15 cellular contexts compared by ENCODE assay signal in genomic region chr3:122484985-122485384, GRCh38. TPM values are rescaled to one million over a fixed set of nuclear protein-coding genes. Genes with fewer than 3 reads are reported as not detected.
A peak's percentile ranks its signal among the peaks of the same experiment; 100 is the strongest.
DNase-seq lines count a peak whose midpoint lies in the region; ATAC-seq and TF ChIP-seq lines count a peak whose summit lies in the region.
"Had no signal": no experiment of that assay in that cellular context is flagged by ENCODE, and none has a peak within 500 bp of the region (broad histone marks: within the 10 kb centered on the region; RNA-seq: fewer than 3 reads in every experiment).

No MANE protein-coding gene starts in this region.

- no peaks in the 10 kb centered on the region for H3K4me1 ChIP-seq in GM23338 (ENCODE audit: insufficient read depth)
- H3K4me1 ChIP-seq: suprapubic skin had no signal

- peak overlapping the region; percentile 84; the same call in 1 of the 2 replicates for H3K27ac Mint-ChIP-seq in GM23338
- H3K27ac Mint-ChIP-seq: activated naive CD4-positive, alpha-beta T cell treated with anti-CD3 and anti-CD28 coated beads, Interleukin-2, amount 50 U/mL, for 24 hours had no signal

- no peaks in the 10 kb centered on the region for H3K9me2 ChIP-seq in GM23338 (ENCODE audit: insufficient read depth)

- no peaks in the 10 kb centered on the region for H3K27me3 Mint-ChIP-seq in GM23338 (ENCODE audit: insufficient read depth, low read depth, poor library complexity)
- H3K27me3 Mint-ChIP-seq: activated naive CD4-positive, alpha-beta T cell treated with anti-CD3 and anti-CD28 coated beads, Interleukin-2, amount 50 U/mL, for 24 hours had no signal

- peaks cover 83% of the 10 kb centered on the region for H3K79me2 ChIP-seq in GM23338 (replicated peaks; ENCODE audit: insufficient read depth)

- H3K36me3 Mint-ChIP-seq in GM23338 (ENCODE audit: low read depth): no peaks in the 10 kb centered on the region; the same call in 2 of the 3 replicates

- DNase-seq in GM23338 (ENCODE audit: low spot score) (no peak), RPMI7951 (ENCODE audit: low read depth) (peak; percentile 52), epithelial cell of esophagus (ENCODE audit: low read depth) (peak; percentile 74), renal cortical epithelial cell (ENCODE audit: low read depth) (peak; percentile 75), SHP77 treated with DMSO at 0.1 percent for 48 hours (lab: John Stamatoyannopoulos, UW) (no peak), NCI-H774 (lab: John Stamatoyannopoulos, UW) (no peak)
- DNase-seq: MM.1S, NCI-H2171 treated with DMSO at 0.1 percent for 48 hours, spleen, T1000 had no signal

- no peaks in the 10 kb centered on the region for H3K36me3 ChIP-seq in GM23338 (ENCODE audit: insufficient read depth)
- H3K36me3 ChIP-seq: suprapubic skin had no signal

- no peaks in the 10 kb centered on the region for H3K9me3 Mint-ChIP-seq in GM23338
- H3K9me3 Mint-ChIP-seq: activated naive CD4-positive, alpha-beta T cell treated with anti-CD3 and anti-CD28 coated beads, Interleukin-2, amount 50 U/mL, for 24 hours; neural crest cell had no signal

- no peak overlapping the region for H2AFZ ChIP-seq in GM23338

- no peak overlapping the region for H3K27ac ChIP-seq in GM23338 (ENCODE audit: low read depth)
- H3K27ac ChIP-seq: HL-60, spleen, suprapubic skin had no signal

- H3K4me2 ChIP-seq in GM23338: no peak overlapping the region

- no peak overlapping the region for H3K4me3 Mint-ChIP-seq in GM23338
- H3K4me3 Mint-ChIP-seq: activated naive CD4-positive, alpha-beta T cell treated with anti-CD3 and anti-CD28 coated beads, Interleukin-2, amount 50 U/mL, for 24 hours; neural crest cell had no signal

- TF ChIP-seq CTCF in GM23338 (conservative IDR thresholded peaks at IDR 0.05; ENCODE audit: low read depth in 2 of 2) (no peak), epithelial cell of esophagus (IDR thresholded peaks at IDR 0.05; ENCODE audit: insufficient read depth, low read depth, low read length, missing control alignments) (no peak)

- no peaks in the 10 kb centered on the region for H3K27me3 ChIP-seq in GM23338 (ENCODE audit: insufficient read depth)
- H3K27me3 ChIP-seq: spleen, suprapubic skin had no signal

- H3F3A ChIP-seq in GM23338 (replicated peaks; ENCODE audit: low read depth): no peaks in the 10 kb centered on the region

- H4K20me1 ChIP-seq in GM23338 (replicated peaks; ENCODE audit: insufficient read depth): peaks cover 29% of the 10 kb centered on the region; the same call in 1 of the 2 replicates

- no peaks in the 10 kb centered on the region; the same call in 2 of the 3 replicates for H3K4me1 Mint-ChIP-seq in GM23338
- H3K4me1 Mint-ChIP-seq: neural crest cell had no signal

- H3K4me3 ChIP-seq in GM23338: no peak overlapping the region
- no peak overlapping the region for H3K4me3 ChIP-seq in epithelial cell of esophagus (ENCODE audit: low read length)
- H3K4me3 ChIP-seq: spleen, suprapubic skin had no signal

- ATAC-seq in GM23338: no peak
- no peak for ATAC-seq in GM21576 (IDR thresholded peaks at IDR 0.05; ENCODE audit: unreplicated experiment)

TF ChIP-seq in GM23338, 12 proteins besides CTCF, POLR2A, EP300 and RAD21 (continues in another document):
- TF ChIP-seq REST (IDR thresholded peaks at IDR 0.05; ENCODE audit: unreplicated experiment) (no peak), NANOG (IDR thresholded peaks at IDR 0.05; ENCODE audit: borderline replicate concordance) (no peak), ETS1 (IDR thresholded peaks at IDR 0.05) (no peak), CREB1 (CRISPR knock-in tag; IDR thresholded peaks at IDR 0.05; ENCODE audit: low read depth) (no peak), EZH2phosphoT487 (IDR thresholded peaks at IDR 0.05; ENCODE audit: unreplicated experiment) (no peak)

RNA-seq across cellular contexts. Expression of gene KPNA1, which starts 29.8 kb away (rescaled TPM):
- 30.1 and 38.4 TPM in 2 replicates for total RNA-seq in GM23338 (2014; rRNA removed; shearing (Covaris generic))
- polyA plus RNA-seq in GM23338 (2016; fragmentation: Nextera tagmentation; extraction: Ambion mirVana): 19.8 and 20.5 TPM in 2 replicates
- 33.3 and 34.7 TPM in 2 replicates for total RNA-seq in RPMI7951 (2014; rRNA removed; shearing (Covaris generic))
- total RNA-seq in renal cortical epithelial cell: 29.5 and 61.3 TPM in 2 replicates

Comparison
In these comparisons a context has a peak if more than half of its experiments do, and no peak if none do; other contexts are left out.
1. DNase-seq: peak in RPMI7951 (single experiment), epithelial cell of esophagus (single experiment) and renal cortical epithelial cell (single experiment); none in GM23338 (single experiment), SHP77 treated with DMSO at 0.1 percent for 48 hours (single experiment) and NCI-H774 (single experiment).